28 cellular contexts compared by ENCODE assay signal in genomic region chr22:26770624-26771023, GRCh38.
A peak's percentile ranks its signal among the peaks of the same experiment; 100 is the strongest.
DNase-seq lines count a peak whose midpoint lies in the region; ATAC-seq and TF ChIP-seq lines count a peak whose summit lies in the region.
"Had no signal": no experiment of that assay in that cellular context is flagged by ENCODE, and none has a peak within 500 bp of the region (broad histone marks: within the 10 kb centered on the region; RNA-seq: fewer than 3 reads in every experiment).

No MANE protein-coding gene starts in this region.

- peak overlapping the region; percentile 17 for H4K8ac ChIP-seq in mesenchymal stem cell (ENCODE audit: low read length)

- in situ Hi-C loops in mammary epithelial cell (cut with MboI; ENCODE audit: low sequenced_read_pairs in 2 of 2) = loop anchor here in 1 of 2 donors (25.0 kb wide), 2 partner anchors 1042 to 1242 kb away; partner anchors contain the start of gene MN1

- no peak overlapping the region for H2BK5ac ChIP-seq in mesenchymal stem cell (ENCODE audit: low read depth, low read length, poor library complexity, severe bottlenecking)

- intact Hi-C loops in mammary epithelial cell (cut with micrococcal nuclease) = no loop called here

- H3K18ac ChIP-seq in mesenchymal stem cell (ENCODE audit: low read depth in 1 of 2, low read length in 2 of 2) = no peak overlapping the region

- H3K4me1 ChIP-seq in mammary epithelial cell (ENCODE audit: insufficient read depth, low read length) = no peaks in the 10 kb centered on the region
- no peaks in the 10 kb centered on the region for H3K4me1 ChIP-seq in mesenchymal stem cell (ENCODE audit: control insufficient read depth, insufficient read depth, low read depth, low read length)
- H3K4me1 ChIP-seq: esophagus squamous epithelium, heart right ventricle, left ventricle myocardium inferior, stomach, transverse colon had no signal

- no peak overlapping the region for H2BK12ac ChIP-seq in mesenchymal stem cell (ENCODE audit: low read length in 2 of 2)

- ATAC-seq in HG02763 (IDR thresholded peaks at IDR 0.05; ENCODE audit: unreplicated experiment) = no peak
- ATAC-seq: activated CD4-positive, CD25-positive, alpha-beta regulatory T cell treated with anti-CD3 and anti-CD28 coated beads, Interleukin-2, amount 50 U/mL, for 24 hours; activated CD8-positive, alpha-beta T cell treated with anti-CD3 and anti-CD28 coated beads, Interleukin-2, amount 10 ng/mL, durations not matched to agents 7 days and 5 days; activated T-cell treated with anti-CD3 and anti-CD28 coated beads, Interleukin-2, amount 50 U/mL, for 4 hours; effector memory CD8-positive, alpha-beta T cell; heart right ventricle had no signal

- CTCF ChIA-PET in mammary epithelial cell (lab: Charles Lee; ENCODE audit: low non-redundant PET) = no interaction called here

- H4K91ac ChIP-seq in mesenchymal stem cell (ENCODE audit: low read length) = no peak overlapping the region

- H3K4me2 ChIP-seq in mammary epithelial cell (ENCODE audit: insufficient read depth, low read depth, low read length) = no peak overlapping the region
- no peak overlapping the region for H3K4me2 ChIP-seq in mesenchymal stem cell (ENCODE audit: low read length, poor library complexity, severe bottlenecking)

- H2AFZ ChIP-seq in mammary epithelial cell (ENCODE audit: low read depth, low read length) = no peak overlapping the region
- H2AFZ ChIP-seq in mesenchymal stem cell (ENCODE audit: low read depth, low read length) = no peak overlapping the region

- dilution Hi-C loops in mammary epithelial cell (cut with HindIII; ENCODE audit: low sequenced_read_pairs) = no loop called here

- 83% methylated on average over 2 of the region's 2 CpGs for WGBS in mammary epithelial cell (ENCODE audit: low coverage, missing lambda C conversion rate)
- WGBS in mesenchymal stem cell = 94% methylated on average over 1 of the region's 2 CpGs

- H3K79me1 ChIP-seq in mesenchymal stem cell (replicated peaks; ENCODE audit: low read length, poor library complexity, severe bottlenecking) = no peaks in the 10 kb centered on the region

- no peak overlapping the region for H2BK120ac ChIP-seq in mesenchymal stem cell (ENCODE audit: low read depth, low read length)

- H3K27me3 ChIP-seq in mammary epithelial cell (ENCODE audit: insufficient read depth, low read length) (no peaks in the 10 kb centered on the region), mesenchymal stem cell (ENCODE audit: control insufficient read depth in 1 of 2, insufficient read depth in 1 of 2, low read length in 2 of 2) (no peaks in the 10 kb centered on the region)
- H3K27me3 ChIP-seq: esophagus squamous epithelium, heart right ventricle, stomach, transverse colon had no signal

- H3K36me3 ChIP-seq in mammary epithelial cell (ENCODE audit: insufficient read depth, low read length) (no peaks in the 10 kb centered on the region), mesenchymal stem cell (ENCODE audit: control insufficient read depth in 1 of 2, insufficient read depth in 2 of 2, low read depth in 1 of 2, low read length in 2 of 2) (peaks cover 0 to 3% of the 10 kb centered on the region in 2 experiments)
- H3K36me3 ChIP-seq: transverse colon had no signal

- H4K20me1 ChIP-seq in mammary epithelial cell (ENCODE audit: insufficient read depth, low read length) = no peaks in the 10 kb centered on the region

- H3K4ac ChIP-seq in mesenchymal stem cell (ENCODE audit: low read depth in 1 of 2, low read length in 2 of 2) = no peak overlapping the region

- no peak overlapping the region for H3K9ac ChIP-seq in mammary epithelial cell (ENCODE audit: insufficient read depth, low read length)
- H3K9ac ChIP-seq in mesenchymal stem cell (ENCODE audit: low read length) = no peak overlapping the region

- H3K9me3 ChIP-seq in mammary epithelial cell (replicated peaks; ENCODE audit: insufficient read depth, low read length) (peaks cover 4% of the 10 kb centered on the region), mesenchymal stem cell (ENCODE audit: control insufficient read depth, low read length) (peaks cover 6% of the 10 kb centered on the region)
- H3K9me3 ChIP-seq: stomach, transverse colon had no signal

- TF ChIP-seq CTCF in mammary epithelial cell (conservative IDR thresholded peaks at IDR 0.05 in 1 of 2, IDR thresholded peaks at IDR 0.05 in 1 of 2; ENCODE audit: extremely low read depth in 1 of 2, insufficient read depth in 1 of 2, low read depth in 1 of 2, low read length in 2 of 2) = no peak

- no peaks in the 10 kb centered on the region for H3K79me2 ChIP-seq in mammary epithelial cell (ENCODE audit: insufficient read depth, low read length)

- no peak overlapping the region for H3K23ac ChIP-seq in mesenchymal stem cell (ENCODE audit: low read length in 2 of 2)

- no peak overlapping the region for H2BK15ac ChIP-seq in mesenchymal stem cell (ENCODE audit: low read depth, poor library complexity, severe bottlenecking)

- H3K27ac ChIP-seq in mammary epithelial cell (ENCODE audit: insufficient read depth, low read depth, low read length) (no peak overlapping the region), mesenchymal stem cell (ENCODE audit: low read length, poor library complexity, severe bottlenecking) (no peak overlapping the region)
- H3K27ac ChIP-seq: esophagus squamous epithelium, heart right ventricle, left ventricle myocardium inferior, RWPE1, stomach, transverse colon had no signal

- no peak overlapping the region for H3K4me3 ChIP-seq in mammary epithelial cell (replicated peaks in 1 of 3; ENCODE audit: insufficient read depth in 1 of 3, low read depth in 2 of 3, low read length in 3 of 3)
- no peak overlapping the region for H3K4me3 ChIP-seq in mesenchymal stem cell (ENCODE audit: insufficient read depth in 1 of 2, low read depth in 1 of 2, low read length in 2 of 2)
- H3K4me3 ChIP-seq: esophagus squamous epithelium, heart right ventricle, left ventricle myocardium inferior, stomach, transverse colon had no signal

- BruUV-seq in mammary epithelial cell (replicated peaks; lab: Mats Ljungman, UMichigan) = no TSS peak

- no peak overlapping the region for H2AK5ac ChIP-seq in mesenchymal stem cell (ENCODE audit: low read length, severe bottlenecking)

- H3K14ac ChIP-seq in mesenchymal stem cell (ENCODE audit: low read length in 2 of 2) = no peak overlapping the region

- peak; percentile 72 for DNase-seq in EH (ENCODE audit: low read depth)
- peak; percentile 61 for DNase-seq in M059J (ENCODE audit: low read depth)
- DNase-seq in mammary epithelial cell = peak; percentile 4
- peak; percentile 83 for DNase-seq in mesenchymal stem cell
- no peak for DNase-seq in activated CD4-positive, alpha-beta T cell treated with anti-CD3 and anti-CD28 coated beads for 1 hour
- DNase-seq in NCI-H2107 (lab: John Stamatoyannopoulos, UW) = no peak
- no peak for DNase-seq in stimulated activated naive CD4-positive, alpha-beta T cell (lab: John Stamatoyannopoulos, UW)
- DNase-seq: activated CD8-positive, alpha-beta T cell treated with anti-CD3 and anti-CD28 coated beads, Interleukin-2, amount 10 ng/mL, durations not matched to agents 7 days and 5 days; activated naive CD4-positive, alpha-beta T cell treated with Interleukin-2 at 50 U/mL for 16 hours; activated T-cell treated with anti-CD3 and anti-CD28 coated beads, Interleukin-2, amount 50 U/mL, for 4 hours; anterior cingulate cortex; COR-L47; DND-41; effector memory CD8-positive, alpha-beta T cell; esophagus squamous epithelium; heart right ventricle; immature natural killer cell; left ventricle myocardium inferior; NCI-H1092 treated with DMSO at 0.1 percent for 48 hours; NCI-H2029 treated with DMSO at 0.1 percent for 48 hours; NCI-H446 treated with DMSO at 0.1 percent for 48 hours; nephron progenitor cell; posterior cingulate gyrus; stomach; transverse colon had no signal

Comparison
In these comparisons a context has a peak if more than half of its experiments do, and no peak if none do; other contexts are left out.
1. DNase-seq: peak in EH (single experiment), M059J (single experiment), mammary epithelial cell (single experiment) and mesenchymal stem cell (single experiment); none in activated CD4-positive, alpha-beta T cell treated with anti-CD3 and anti-CD28 coated beads for 1 hour (single experiment), NCI-H2107 (single experiment) and stimulated activated naive CD4-positive, alpha-beta T cell (0 of 6).